In genomic region chr20:728022-728944, GRCh38 we compare ENCODE assay signal across 8 cellular contexts. TPM values are rescaled to one million over a fixed set of nuclear protein-coding genes. Genes with fewer than 3 reads are reported as not detected.
A peak's percentile ranks its signal among the peaks of the same experiment; 100 is the strongest.
DNase-seq lines count a peak whose midpoint lies in the region; ATAC-seq, FAIRE-seq and TF ChIP-seq lines count a peak whose summit lies in the region.

No MANE protein-coding gene starts in this region.

- in situ Hi-C loops in GM13976 (cut with MboI; ENCODE audit: low sequenced_read_pairs, unreplicated experiment), result loop anchor here (25.0 kb wide), 1 partner anchor 166 kb away; no protein-coding TSS in a partner anchor

- H3K4me1 ChIP-seq in A549 (0 out of 3 replicates have a peak, but pooled peaks cover 3% of the 10 kb centered on the region), tibial nerve (peaks cover 0 to 10% (median 3%) of the 10 kb centered on the region in 4 donors)

- TF ChIP-seq POLR2A in A549 (IDR thresholded peaks at IDR 0.05; ENCODE audit: low read length) (no peak), tibial nerve (IDR thresholded peaks at IDR 0.05) (no peak)

- ATAC-seq in A549, result peak; percentile 91 to 97

- peak overlapping the region; percentile 94 for H3K4me2 ChIP-seq in A549

- POLR2A ChIA-PET in A549 (lab: Yijun Ruan, JAX), result no interaction called here

- H3K27me3 ChIP-seq in tibial nerve, result peaks cover 0 to 85% of the 10 kb centered on the region in 2 donors

- H3K27ac ChIP-seq in A549, result peak overlapping the region; percentile 75 to 90
- H3K27ac ChIP-seq in tibial nerve, result no peak overlapping the region

- H3K4me3 ChIP-seq in A549, result peak overlapping the region; percentile 66
- H3K4me3 ChIP-seq in tibial nerve, result peak overlapping the region in 2 of 4 donors; percentile 29 to 31

- FAIRE-seq in A549 (lab: Jason Lieb, UNC), result no peak

- CTCF ChIA-PET in A549 (lab: Yijun Ruan, JAX), result interaction anchor here (0.6 to 18.0 kb wide), 63 partner anchors 9 to 749 kb away, joined by 3 to 432 read pairs (median 5); partner anchors contain the start of genes CSNK2A1, SLC52A3 and SRXN1

- DNase-seq in A549 (ENCODE audit: low read depth in 1 of 2, low spot score in 1 of 2), result peak; percentile 80 to 84
- DNase-seq in GM13976 (ENCODE audit: low spot score), result peak; percentile 82
- DNase-seq in NCI-H526 treated with DMSO at 0.1 percent for 48 hours (lab: John Stamatoyannopoulos, UW), result peak; percentile 77
- DNase-seq in activated CD8-positive, alpha-beta memory T cell treated with anti-CD3 and anti-CD28 coated beads, Interleukin-2, amount 50 U/mL, for 48 hours, result peak; percentile 80
- peak; percentile 10 for DNase-seq in fibroblast of peridontal ligament (ENCODE audit: extremely low read depth)
- DNase-seq in nucleus accumbens (lab: John Stamatoyannopoulos, UW), result peak in 33 of 56 donors; percentile 1 to 72 (median 19)
- no peak for DNase-seq in tibial nerve (ENCODE audit: low spot score in 2 of 2)
- DNase-seq in central memory CD4-positive, alpha-beta T cell, result no peak

- TF ChIP-seq CTCF in A549 (IDR thresholded peaks at IDR 0.05) (peak; percentile 89), GM13976 (IDR thresholded peaks at IDR 0.05; ENCODE audit: borderline replicate concordance, control extremely low read depth, extremely low read depth, insufficient read depth, missing control alignments) (peak; percentile 44), tibial nerve (IDR thresholded peaks at IDR 0.05) (peak in 4 of 5 experiments; percentile 13 to 43 (median 34))

- TF ChIP-seq RAD21 in A549 (conservative IDR thresholded peaks at IDR 0.05 in 1 of 2, IDR thresholded peaks at IDR 0.05 in 1 of 2), result peak; percentile 87 to 89

- no peaks in the 10 kb centered on the region for H3K36me3 ChIP-seq in tibial nerve

- WGBS in A549 (ENCODE audit: missing lambda C conversion rate), result 15% methylated on average over 27 of the region's 90 CpGs
- WGBS in tibial nerve, 2 donors, result 1 to 4% methylated on average over 42 to 43 of the region's 90 CpGs

- TF ChIP-seq EP300 in A549 (IDR thresholded peaks at IDR 0.05) (no peak), tibial nerve (IDR thresholded peaks at IDR 0.05) (no peak)

- H3K9me3 ChIP-seq in A549, result no peaks in the 10 kb centered on the region
- peaks cover 0 to 3% (median 0%) of the 10 kb centered on the region in 4 donors for H3K9me3 ChIP-seq in tibial nerve

TF ChIP-seq in A549, 52 proteins besides CTCF, POLR2A, EP300 and RAD21:
- TF ChIP-seq MAZ (IDR thresholded peaks at IDR 0.05; ENCODE audit: borderline replicate concordance, low read depth, low read length) (0 out of 2 replicates have a peak, but pooled peaks have one; percentile 62), MYC (IDR thresholded peaks at IDR 0.05; ENCODE audit: borderline replicate concordance, low read length) (no peak), CBX8 (IDR thresholded peaks at IDR 0.05) (no peak), CHD4 (IDR thresholded peaks at IDR 0.05; ENCODE audit: borderline replicate concordance) (no peak), PHF8 (IDR thresholded peaks at IDR 0.05; ENCODE audit: borderline replicate concordance, low read depth) (peak; percentile 43; the same call in 1 of the 2 replicates), KDM5A (IDR thresholded peaks at IDR 0.05) (no peak), PBX3 (IDR thresholded peaks at IDR 0.05) (no peak), FOSB (CRISPR knock-in tag; IDR thresholded peaks at IDR 0.05) (no peak), CEBPB (IDR thresholded peaks at IDR 0.05) (no peak), RNF2 (IDR thresholded peaks at IDR 0.05; ENCODE audit: borderline replicate concordance, low read depth) (no peak), HOXB5 (CRISPR knock-in tag; IDR thresholded peaks at IDR 0.05) (no peak), SREBF2 (IDR thresholded peaks at IDR 0.05) (no peak), HDAC2 (IDR thresholded peaks at IDR 0.05) (no peak), RARB (CRISPR knock-in tag; IDR thresholded peaks at IDR 0.05) (no peak), HOXA7 (CRISPR knock-in tag; IDR thresholded peaks at IDR 0.05) (no peak), SMC3 (IDR thresholded peaks at IDR 0.05) (peak; percentile 95), KDM1A (IDR thresholded peaks at IDR 0.05; ENCODE audit: low read depth) (no peak), HOXB13 (CRISPR knock-in tag; IDR thresholded peaks at IDR 0.05; ENCODE audit: low read depth) (no peak), EHMT2 (IDR thresholded peaks at IDR 0.05; ENCODE audit: low read depth) (no peak), ESRRA (IDR thresholded peaks at IDR 0.05; ENCODE audit: borderline replicate concordance, low read length) (no peak), FOSL2 (IDR thresholded peaks at IDR 0.05) (no peak), FOSL2 (CRISPR knock-in tag; IDR thresholded peaks at IDR 0.05) (no peak), ATOH8 (CRISPR knock-in tag; IDR thresholded peaks at IDR 0.05; ENCODE audit: low read depth) (no peak)
- TF ChIP-seq, protein P1, sequence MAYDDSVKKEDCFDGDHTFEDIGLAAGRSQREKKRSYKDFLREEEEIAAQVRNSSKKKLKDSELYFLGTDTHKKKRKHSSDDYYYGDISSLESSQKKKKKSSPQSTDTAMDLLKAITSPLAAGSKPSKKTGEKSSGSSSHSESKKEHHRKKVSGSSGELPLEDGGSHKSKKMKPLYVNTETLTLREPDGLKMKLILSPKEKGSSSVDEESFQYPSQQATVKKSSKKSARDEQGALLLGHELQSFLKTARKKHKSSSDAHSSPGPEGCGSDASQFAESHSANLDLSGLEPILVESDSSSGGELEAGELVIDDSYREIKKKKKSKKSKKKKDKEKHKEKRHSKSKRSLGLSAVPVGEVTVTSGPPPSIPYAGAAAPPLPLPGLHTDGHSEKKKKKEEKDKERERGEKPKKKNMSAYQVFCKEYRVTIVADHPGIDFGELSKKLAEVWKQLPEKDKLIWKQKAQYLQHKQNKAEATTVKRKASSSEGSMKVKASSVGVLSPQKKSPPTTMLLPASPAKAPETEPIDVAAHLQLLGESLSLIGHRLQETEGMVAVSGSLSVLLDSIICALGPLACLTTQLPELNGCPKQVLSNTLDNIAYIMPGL (CRISPR knock-in tag; IDR thresholded peaks at IDR 0.05; ENCODE audit: borderline replicate concordance), result peak; percentile 78; the same call in 1 of the 2 replicates
- TF ChIP-seq, protein P2, sequence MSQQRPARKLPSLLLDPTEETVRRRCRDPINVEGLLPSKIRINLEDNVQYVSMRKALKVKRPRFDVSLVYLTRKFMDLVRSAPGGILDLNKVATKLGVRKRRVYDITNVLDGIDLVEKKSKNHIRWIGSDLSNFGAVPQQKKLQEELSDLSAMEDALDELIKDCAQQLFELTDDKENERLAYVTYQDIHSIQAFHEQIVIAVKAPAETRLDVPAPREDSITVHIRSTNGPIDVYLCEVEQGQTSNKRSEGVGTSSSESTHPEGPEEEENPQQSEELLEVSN (IDR thresholded peaks at IDR 0.05; ENCODE audit: borderline replicate concordance, low read depth), result no peak
- TF ChIP-seq, protein P3, sequence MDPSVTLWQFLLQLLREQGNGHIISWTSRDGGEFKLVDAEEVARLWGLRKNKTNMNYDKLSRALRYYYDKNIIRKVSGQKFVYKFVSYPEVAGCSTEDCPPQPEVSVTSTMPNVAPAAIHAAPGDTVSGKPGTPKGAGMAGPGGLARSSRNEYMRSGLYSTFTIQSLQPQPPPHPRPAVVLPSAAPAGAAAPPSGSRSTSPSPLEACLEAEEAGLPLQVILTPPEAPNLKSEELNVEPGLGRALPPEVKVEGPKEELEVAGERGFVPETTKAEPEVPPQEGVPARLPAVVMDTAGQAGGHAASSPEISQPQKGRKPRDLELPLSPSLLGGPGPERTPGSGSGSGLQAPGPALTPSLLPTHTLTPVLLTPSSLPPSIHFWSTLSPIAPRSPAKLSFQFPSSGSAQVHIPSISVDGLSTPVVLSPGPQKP (IDR thresholded peaks at IDR 0.05; ENCODE audit: low read depth, low read length), result no peak
- TF ChIP-seq, protein P4, sequence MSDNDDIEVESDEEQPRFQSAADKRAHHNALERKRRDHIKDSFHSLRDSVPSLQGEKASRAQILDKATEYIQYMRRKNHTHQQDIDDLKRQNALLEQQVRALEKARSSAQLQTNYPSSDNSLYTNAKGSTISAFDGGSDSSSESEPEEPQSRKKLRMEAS (IDR thresholded peaks at IDR 0.05), result peak; percentile 56

RNA-seq across cellular contexts. Expression of gene SLC52A3, which starts 40.0 kb away (rescaled TPM):
- polyA plus RNA-seq in A549 (2011; rRNA removed) (0.63 and 0.95 TPM in 2 replicates), A549 (2017; fragmentation: RNase III; extraction: RNeasy Plus Mini Kit Qiagen cat#74134 plus additional on column Dnase treatment) (0.50 to 0.69 TPM (median 0.56 TPM) in 3 replicates)
- 0.41 and 0.47 TPM in 2 replicates for polyA plus RNA-seq in A549 (2012; cell fraction: cytosol; rRNA removed)
- 1.2 TPM in 2 replicates for polyA plus RNA-seq in A549 (2012; cell fraction: nucleus; rRNA removed)
- polyA minus RNA-seq in A549 (2011; rRNA and poly(A)+ RNA removed), result 1.2 and 1.8 TPM in 2 replicates
- total RNA-seq in tibial nerve, result 10 to 100 TPM in 1 of 4 donors, 1 to 10 TPM in 2, under 1 TPM in 1; 0.42 to 13.2 (median 2.4) TPM

RNA-seq across cellular contexts. Expression of gene SCRT2, which starts 52.7 kb away (rescaled TPM):
- polyA plus RNA-seq in A549 (2011; rRNA removed), result not detected in 2 replicates
- 0.01 TPM in 1 of 2 replicates, not detected in the other for polyA plus RNA-seq in A549 (2012; cell fraction: cytosol; rRNA removed)
- polyA plus RNA-seq in A549 (2012; cell fraction: nucleus; rRNA removed), result 0.02 TPM in 1 of 2 replicates, not detected in the other
- not detected in 3 replicates for polyA plus RNA-seq in A549 (2017; fragmentation: RNase III; extraction: RNeasy Plus Mini Kit Qiagen cat#74134 plus additional on column Dnase treatment)
- polyA minus RNA-seq in A549 (2011; rRNA and poly(A)+ RNA removed), result not detected in 2 replicates
- not detected for total RNA-seq in tibial nerve

Comparison
In these comparisons a context has a peak if more than half of its experiments do, and no peak if none do; other contexts are left out.
1. DNase-seq: peak in A549 (2 of 2), GM13976 (single experiment), NCI-H526 treated with DMSO at 0.1 percent for 48 hours (single experiment), activated CD8-positive, alpha-beta memory T cell treated with anti-CD3 and anti-CD28 coated beads, Interleukin-2, amount 50 U/mL, for 48 hours (single experiment), fibroblast of peridontal ligament (single experiment) and nucleus accumbens (33 of 56); none in tibial nerve (0 of 2) and central memory CD4-positive, alpha-beta T cell (single experiment).
2. H3K27ac ChIP-seq: peak in A549 (2 of 2); none in tibial nerve (0 of 4).
3. CTCF ChIP-seq: peak in every context shown above with its lines; median percentile 89 in A549; 44 in GM13976; 34 in tibial nerve.